8 cellular contexts compared by ENCODE assay signal in genomic region chr11:93783767-93784151, GRCh38. TPM values are rescaled to one million over a fixed set of nuclear protein-coding genes. Genes with fewer than 3 reads are reported as not detected.
A peak's percentile ranks its signal among the peaks of the same experiment; 100 is the strongest.
DNase-seq lines count a peak whose midpoint lies in the region; ATAC-seq and TF ChIP-seq lines count a peak whose summit lies in the region.

No MANE protein-coding gene starts in this region.

- TF ChIP-seq CTCF in foreskin keratinocyte (conservative IDR thresholded peaks at IDR 0.05) (no peak), retinal pigment epithelial cell (conservative IDR thresholded peaks at IDR 0.05; ENCODE audit: low read depth, low read length) (no peak)

- H3K4me1 ChIP-seq in foreskin keratinocyte = peaks cover 18% of the 10 kb centered on the region

- peak overlapping the region; percentile 97 for H3K4me3 ChIP-seq in retinal pigment epithelial cell (ENCODE audit: low read length)

- no peak overlapping the region for H3K27ac ChIP-seq in foreskin keratinocyte

- ATAC-seq in GM19035 (IDR thresholded peaks at IDR 0.05; ENCODE audit: unreplicated experiment) (peak; percentile 51), HG02885 (IDR thresholded peaks at IDR 0.05; ENCODE audit: poor library complexity, unreplicated experiment) (peak; percentile 51), foreskin keratinocyte (peak; percentile 61)

- no peaks in the 10 kb centered on the region for H3K27me3 ChIP-seq in foreskin keratinocyte

- DNase-seq in T follicular helper cell (ENCODE audit: low read depth) = peak; percentile 3
- DNase-seq in foreskin keratinocyte = no peak
- DNase-seq in retinal pigment epithelial cell (ENCODE audit: low read depth) = no peak
- DNase-seq in cerebellar cortex (ENCODE audit: low spot score) = no peak
- DNase-seq in cerebellum (ENCODE audit: low spot score) = no peak
- DNase-seq in SKM-1 treated with dmso at 0.1 percent for 144 hours (lab: John Stamatoyannopoulos, UW; ENCODE audit: unreplicated experiment) = no peak

RNA-seq across cellular contexts. Expression of gene MED17, which starts 0.3 kb away (rescaled TPM):
- total RNA-seq in foreskin keratinocyte = 29.0 and 29.3 TPM in 2 replicates
- polyA plus RNA-seq in foreskin keratinocyte = 13.9 and 16.6 TPM in 2 replicates
- 55.7 TPM for total RNA-seq in cerebellum

RNA-seq across cellular contexts. Expression of gene C11orf54, which starts 42.3 kb away (rescaled TPM):
- total RNA-seq in foreskin keratinocyte (4.4 and 5.7 TPM in 2 replicates), cerebellum (37.0 TPM)
- polyA plus RNA-seq in foreskin keratinocyte = 2.7 and 3.0 TPM in 2 replicates

RNA-seq across cellular contexts. Expression of gene TAF1D, which starts 42.5 kb away (rescaled TPM):
- total RNA-seq in foreskin keratinocyte (142 and 148 TPM in 2 replicates), cerebellum (131 TPM)
- 115 and 131 TPM in 2 replicates for polyA plus RNA-seq in foreskin keratinocyte
